13 cellular contexts compared by ENCODE assay signal in the genomic region with DNA sequence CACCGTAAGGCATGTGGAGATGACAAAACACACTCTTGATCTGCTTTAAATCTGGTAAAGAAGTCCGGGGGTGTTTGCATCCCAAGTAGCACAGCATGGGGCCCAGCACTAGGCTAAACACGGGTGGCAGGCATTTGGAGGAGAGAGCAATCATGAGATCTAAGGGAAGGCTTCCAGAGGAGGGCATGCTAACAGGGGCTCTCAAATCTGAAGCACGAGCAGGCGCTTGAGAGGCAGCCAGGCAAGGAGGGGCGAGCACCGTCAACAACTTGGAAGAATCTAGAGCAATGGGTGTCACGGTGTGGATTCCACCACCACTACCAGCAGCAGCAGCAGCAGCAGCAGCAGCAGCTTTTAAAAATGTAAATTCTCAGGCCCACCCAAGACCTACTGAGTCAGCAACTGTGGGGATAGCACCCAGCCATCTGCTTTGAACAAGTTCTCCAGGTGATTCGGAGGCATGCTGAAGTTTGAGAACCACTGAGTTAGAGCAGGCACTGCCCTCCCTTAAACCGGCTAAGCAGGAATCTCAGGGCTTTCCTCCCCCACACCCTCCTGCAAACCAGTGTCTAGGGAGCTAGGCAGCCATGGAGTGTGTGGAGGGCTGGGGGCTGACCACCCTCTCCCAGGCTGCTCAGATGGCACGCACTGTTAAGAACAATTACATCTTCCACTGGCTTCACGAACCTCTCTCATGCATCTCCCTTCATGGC.
"Had no signal": no experiment of that assay in that cellular context is flagged by ENCODE, and none has a peak within 500 bp of the region (broad histone marks: within the 10 kb centered on the region; RNA-seq: fewer than 3 reads in every experiment).

No MANE protein-coding gene starts in this region.

- H3K4me3 ChIP-seq: coronary artery, right atrium auricular region, SK-N-MC, skin epidermis, upper lobe of left lung had no signal

- H3K9me3 ChIP-seq: right atrium auricular region, upper lobe of left lung had no signal

- DNase-seq: activated CD8-positive, alpha-beta memory T cell treated with anti-CD3 and anti-CD28 coated beads, Interleukin-2, amount 50 U/mL, for 48 hours; activated CD8-positive, alpha-beta T cell treated with anti-CD3 and anti-CD28 coated beads, Interleukin-2, amount 10 ng/mL, durations not matched to agents 7 days and 5 days; activated naive CD8-positive, alpha-beta T cell treated with anti-CD3 and anti-CD28 coated beads for 36 hours; foreskin fibroblast; kidney; stimulated activated CD4-positive, alpha-beta T cell treated with anti-CD3 and anti-CD28 coated beads, Interleukin-4, amount 100 ng/mL, for 24 hours; stimulated activated naive CD4-positive, alpha-beta T cell treated with Interleukin-2 at 50 U/mL for 16 hours; T-helper 9 cell had no signal

- H3K27ac ChIP-seq: coronary artery, right atrium auricular region, SK-N-MC, skin epidermis had no signal

- H3K27me3 ChIP-seq: right atrium auricular region, upper lobe of left lung had no signal

- ATAC-seq: activated CD8-positive, alpha-beta T cell treated with anti-CD3 and anti-CD28 coated beads, Interleukin-2, amount 10 ng/mL, durations not matched to agents 7 days and 5 days had no signal

- H3K4me1 ChIP-seq: right atrium auricular region, upper lobe of left lung had no signal
